ENCODE assay signal across 19 cellular contexts in genomic region chr7:123594813-123595241, GRCh38. TPM values are rescaled to one million over a fixed set of nuclear protein-coding genes. Genes with fewer than 3 reads are reported as not detected.
A peak's percentile ranks its signal among the peaks of the same experiment; 100 is the strongest.
DNase-seq lines count a peak whose midpoint lies in the region; ATAC-seq, FAIRE-seq and TF ChIP-seq lines count a peak whose summit lies in the region.
"Had no signal": no experiment of that assay in that cellular context is flagged by ENCODE, and none has a peak within 500 bp of the region (broad histone marks: within the 10 kb centered on the region; RNA-seq: fewer than 3 reads in every experiment).

No MANE protein-coding gene starts in this region.

- POLR2A ChIA-PET in H1 (lab: Charles Lee; ENCODE audit: partially characterized antibody) (interaction anchor here (1.1 kb wide), 2 partner anchors 13 kb away, joined by 3 read pairs; no protein-coding TSS in a partner anchor), GM10248 (lab: Yijun Ruan, JAX) (no interaction called here)

- no peaks in the 10 kb centered on the region for H4K20me1 ChIP-seq in H1 (replicated peaks in 1 of 2; ENCODE audit: control insufficient read depth in 1 of 2, insufficient read depth in 2 of 2, low read length in 2 of 2)

- peak overlapping the region; percentile 69; the same call in 1 of the 2 replicates for H2BK12ac ChIP-seq in H1 (ENCODE audit: low read depth, low read length)

- FAIRE-seq in H1 (lab: Jason Lieb, UNC): no peak
- FAIRE-seq: pancreas had no signal

- TF ChIP-seq CTCF in H1 (IDR thresholded peaks at IDR 0.05; ENCODE audit: control extremely low read depth in 1 of 3, insufficient read depth in 1 of 3, low read depth in 1 of 3, low read length in 3 of 3) (no peak; a peak in 1 of 4 replicates), progenitor cell of endocrine pancreas (IDR thresholded peaks at IDR 0.05; ENCODE audit: unreplicated experiment) (no peak), GM10248 (IDR thresholded peaks at IDR 0.05; ENCODE audit: control extremely low read depth, extremely low read depth, low read depth, missing control alignments) (no peak), GM10266 (IDR thresholded peaks at IDR 0.05; ENCODE audit: control insufficient read depth, insufficient read depth, low read depth, missing control alignments) (no peak)

- WGBS in H1 (ENCODE audit: extremely low coverage in 1 of 2, insufficient coverage in 1 of 2, insufficient read length in 1 of 2, insufficient replicate concordance in 2 of 2, low coverage in 1 of 2, low lambda C conversion rate in 2 of 2, missing lambda C conversion rate in 1 of 2), 2 experiments: 24% methylated on average over 10 of the region's 10 CpGs; no CpG with 5 or more reads in 1 of the 2 experiments

- no peaks in the 10 kb centered on the region for H3K9me3 Mint-ChIP-seq in progenitor cell of endocrine pancreas (ENCODE audit: low read depth)
- H3K9me3 Mint-ChIP-seq: stimulated activated naive CD8-positive, alpha-beta T cell treated with anti-CD3 and anti-CD28 coated beads, Interleukin-15, Interleukin-2, amounts not matched to agents 100 ng/mL and 50 ng/mL, for 24 hours; T-cell had no signal

- H2AFZ ChIP-seq in H1 (ENCODE audit: low read length): peak overlapping the region; percentile 83

- H3K4me1 Mint-ChIP-seq in progenitor cell of endocrine pancreas (ENCODE audit: low read depth): peaks cover 11% of the 10 kb centered on the region
- H3K4me1 Mint-ChIP-seq: CD4-positive, CD25-positive, alpha-beta regulatory T cell; T-cell had no signal

- H2BK15ac ChIP-seq in H1 (ENCODE audit: low read length): no peak overlapping the region

- H3K27me3 ChIP-seq in HUES6 (ENCODE audit: control insufficient read depth, insufficient read depth, low read length) (no peaks in the 10 kb centered on the region), H1 (replicated peaks in 1 of 4; ENCODE audit: control insufficient read depth in 3 of 4, extremely low read depth in 1 of 4, insufficient read depth in 3 of 4, low read length in 3 of 4) (no peaks in the 10 kb centered on the region)
- H3K27me3 ChIP-seq: pancreas had no signal

- H3K79me2 ChIP-seq in H1 (ENCODE audit: control insufficient read depth in 1 of 2, insufficient read depth in 2 of 2, low read length in 2 of 2): no peaks in the 10 kb centered on the region

- no peak overlapping the region for H2BK120ac ChIP-seq in H1 (replicated peaks; ENCODE audit: low read depth, low read length)

- no peak overlapping the region for H3K27ac ChIP-seq in HUES6 (ENCODE audit: low read depth, low read length)
- H3K27ac ChIP-seq in H1 (ENCODE audit: low read depth, low read length): no peak overlapping the region; the same call in 1 of the 2 replicates
- H3K27ac ChIP-seq: coronary artery, foreskin keratinocyte, KMS-11, left ventricle myocardium inferior, pancreas had no signal

- no peak overlapping the region for H4K91ac ChIP-seq in H1 (replicated peaks; ENCODE audit: insufficient read length, low read length)

- no peak for ATAC-seq in GM18505 (IDR thresholded peaks at IDR 0.05; ENCODE audit: unreplicated experiment)
- ATAC-seq: foreskin keratinocyte, HCT116, pancreas, T-cell had no signal

- H3K79me1 ChIP-seq in H1 (ENCODE audit: low read depth, low read length): no peaks in the 10 kb centered on the region

- TF ChIP-seq POLR2A in H1 (IDR thresholded peaks at IDR 0.05; ENCODE audit: control extremely low read depth in 1 of 2, low read depth in 2 of 2, low read length in 2 of 2) (0 out of 3 replicates have a peak, but pooled peaks of 1 of the 2 experiments have one; percentile 24), GM18505 (IDR thresholded peaks at IDR 0.05; ENCODE audit: borderline replicate concordance, extremely low read depth, insufficient read depth, insufficient read length) (no peak)

- H3K27ac Mint-ChIP-seq in progenitor cell of endocrine pancreas: no peak overlapping the region
- H3K27ac Mint-ChIP-seq: CD4-positive, CD25-positive, alpha-beta regulatory T cell; stimulated activated naive CD8-positive, alpha-beta T cell treated with anti-CD3 and anti-CD28 coated beads, Interleukin-15, Interleukin-2, amounts not matched to agents 100 ng/mL and 50 ng/mL, for 24 hours; T-cell had no signal

- no peaks in the 10 kb centered on the region; the same call in 1 of the 2 replicates for H3K23me2 ChIP-seq in H1 (ENCODE audit: low read depth, low read length)

- no peak overlapping the region for H3K14ac ChIP-seq in H1 (ENCODE audit: insufficient read length)

- no peaks in the 10 kb centered on the region for H3K27me3 Mint-ChIP-seq in progenitor cell of endocrine pancreas

- H2AK5ac ChIP-seq in H1 (ENCODE audit: low read depth, low read length): no peak overlapping the region

- no peak overlapping the region for H3K4me3 Mint-ChIP-seq in progenitor cell of endocrine pancreas (ENCODE audit: low read depth)
- H3K4me3 Mint-ChIP-seq: CD4-positive, CD25-positive, alpha-beta regulatory T cell; stimulated activated naive CD8-positive, alpha-beta T cell treated with anti-CD3 and anti-CD28 coated beads, Interleukin-15, Interleukin-2, amounts not matched to agents 100 ng/mL and 50 ng/mL, for 24 hours; T-cell had no signal

- H3K9ac ChIP-seq in HUES6 (ENCODE audit: low read length): no peak overlapping the region
- H3K9ac ChIP-seq in H1 (replicated peaks in 1 of 4; ENCODE audit: extremely low read depth in 1 of 4, low read depth in 3 of 4, low read length in 3 of 4): peak overlapping the region in 2 of 4 experiments; percentile 20 to 29; a peak in 2 of 7 replicates
- H3K9ac ChIP-seq: KMS-11 had no signal

- H3K4me1 ChIP-seq in HUES6 (ENCODE audit: control insufficient read depth, insufficient read depth, low read length) (peaks cover 11% of the 10 kb centered on the region), H1 (replicated peaks in 1 of 4; ENCODE audit: control insufficient read depth in 3 of 4, insufficient read depth in 4 of 4, low read length in 3 of 4) (peaks cover 3 to 8% (median 5%) of the 10 kb centered on the region in 4 experiments)
- H3K4me1 ChIP-seq: foreskin keratinocyte, left ventricle myocardium inferior, pancreas had no signal

- H3K36me3 Mint-ChIP-seq in progenitor cell of endocrine pancreas (ENCODE audit: insufficient read depth): no peaks in the 10 kb centered on the region
- H3K36me3 Mint-ChIP-seq: CD4-positive, CD25-positive, alpha-beta regulatory T cell; T-cell had no signal

- no peak overlapping the region for H4K8ac ChIP-seq in H1 (ENCODE audit: extremely low read depth, insufficient read depth, low read length)

- no peaks in the 10 kb centered on the region for H3K9me3 ChIP-seq in HUES6 (ENCODE audit: control insufficient read depth, insufficient read depth, low read depth, low read length)
- H3K9me3 ChIP-seq in H1 (ENCODE audit: insufficient read depth in 2 of 2, low read depth in 1 of 2, low read length in 1 of 2): no peaks in the 10 kb centered on the region
- H3K9me3 ChIP-seq: left ventricle myocardium inferior, pancreas had no signal

- H3K18ac ChIP-seq in H1 (ENCODE audit: extremely low read depth, low read length): no peak overlapping the region

- peak; percentile 3 for DNase-seq in NCI-H345 treated with DMSO at 0.1 percent for 48 hours (lab: John Stamatoyannopoulos, UW; ENCODE audit: unreplicated experiment)
- peak; percentile 46 to 64 for DNase-seq in H1 (ENCODE audit: low read depth in 1 of 2, low spot score in 2 of 2)
- peak; percentile 16 for DNase-seq in progenitor cell of endocrine pancreas (ENCODE audit: low spot score, unreplicated experiment)
- DNase-seq in amniotic stem cell (lab: John Stamatoyannopoulos, UW): no peak
- DNase-seq in GM10248 (ENCODE audit: extremely low spot score): no peak
- DNase-seq in GM10266 (ENCODE audit: extremely low spot score): no peak
- DNase-seq: activated naive CD4-positive, alpha-beta T cell; CD4-positive, CD25-positive, alpha-beta regulatory T cell; foreskin keratinocyte; left ventricle myocardium inferior; stimulated activated CD4-positive, alpha-beta T cell treated with anti-CD3 and anti-CD28 coated beads, Interleukin-2, amount 100 ng/mL, for 48 hours; T-cell had no signal

- H3K4me3 ChIP-seq in HUES6 (ENCODE audit: low read depth, low read length) (peak overlapping the region; percentile 30), H1 (ENCODE audit: extremely low read depth in 1 of 4, insufficient read depth in 2 of 4, low read depth in 3 of 4, low read length in 4 of 4) (peak overlapping the region in 1 of 4 experiments; percentile 4; a peak in 1 of 8 replicates)
- H3K4me3 ChIP-seq: coronary artery, left ventricle myocardium inferior, pancreas had no signal

- peak in 1 of 2 experiments; percentile 6; a peak in 1 of 4 replicates for TF ChIP-seq RAD21 in H1 (IDR thresholded peaks at IDR 0.05 in 1 of 2, conservative IDR thresholded peaks at IDR 0.05 in 1 of 2; ENCODE audit: low read depth in 2 of 2, low read length in 2 of 2)

- TF ChIP-seq EP300 in H1 (IDR thresholded peaks at IDR 0.05; ENCODE audit: borderline replicate concordance in 1 of 2, low read depth in 2 of 2, low read length in 2 of 2): no peak

- no peak overlapping the region for H2BK20ac ChIP-seq in H1 (ENCODE audit: low read length)

- H3K23ac ChIP-seq in H1 (ENCODE audit: insufficient read length): no peak overlapping the region

- no peak overlapping the region for H3K4ac ChIP-seq in H1 (replicated peaks; ENCODE audit: insufficient read length, low read depth, low read length)

- no peak overlapping the region for H4K5ac ChIP-seq in H1 (ENCODE audit: insufficient read length, low read depth, low read length)

- no peaks in the 10 kb centered on the region for H3K36me3 ChIP-seq in HUES6 (ENCODE audit: control insufficient read depth, insufficient read depth, low read length)
- no peaks in the 10 kb centered on the region for H3K36me3 ChIP-seq in H1 (ENCODE audit: control insufficient read depth in 2 of 4, insufficient read depth in 4 of 4, low read length in 3 of 4)
- H3K36me3 ChIP-seq: left ventricle myocardium inferior, pancreas had no signal

- H2BK5ac ChIP-seq in H1 (ENCODE audit: low read depth, low read length): no peak overlapping the region

- CTCF ChIA-PET in H1 (lab: Charles Lee; ENCODE audit: partially characterized antibody): interaction anchor here (1.2 to 3.8 kb wide), 6 partner anchors 12 to 277 kb away, joined by 3 to 17 read pairs (median 4); no protein-coding TSS in a partner anchor
- CTCF ChIA-PET in GM10248 (lab: Yijun Ruan, JAX): interaction anchor here (0.9 to 1.4 kb wide), 2 partner anchors 12 to 30 kb away, joined by 3 to 4 read pairs; no protein-coding TSS in a partner anchor

- H3K4me2 ChIP-seq in H1 (ENCODE audit: insufficient read depth in 1 of 2, low read depth in 2 of 2, low read length in 2 of 2): peak overlapping the region; percentile 30 to 42
- H3K4me2 ChIP-seq: KMS-11 had no signal

- H3K56ac ChIP-seq in H1 (replicated peaks; ENCODE audit: insufficient read length, low read depth, low read length): no peak overlapping the region

RNA-seq across cellular contexts. Expression of gene ASB15, which starts 6.8 kb away (rescaled TPM):
- not detected in 2 replicates for total RNA-seq in H1 (2021; fragmentation: NEBNext Ultra II Directional; extraction: Animal tissue kit (Norgen Biotek cat#: 25700))
- polyA plus RNA-seq in H1 (2011; rRNA removed): not detected in 2 replicates
- not detected for polyA plus RNA-seq in H1 (2011; cell fraction: cytosol; rRNA removed)
- not detected for polyA plus RNA-seq in H1 (2011; cell fraction: nucleus; rRNA removed)
- polyA plus RNA-seq in H1 (2012, experiment 1 of 2): not detected in 4 replicates
- polyA plus RNA-seq in H1 (2012, experiment 2 of 2): not detected
- polyA plus RNA-seq in H1 (2013, experiment 1 of 2): not detected
- not detected for polyA plus RNA-seq in H1 (2013, experiment 2 of 2)
- not detected in 2 replicates for polyA minus RNA-seq in H1 (2011; rRNA and poly(A)+ RNA removed)
- not detected for polyA minus RNA-seq in H1 (2011; cell fraction: cytosol; rRNA and poly(A)+ RNA removed)
- polyA minus RNA-seq in H1 (2011; cell fraction: nucleus; rRNA and poly(A)+ RNA removed): not detected
- total RNA-seq in progenitor cell of endocrine pancreas: not detected in 2 replicates
- total RNA-seq: CD4-positive, CD25-positive, alpha-beta regulatory T cell; foreskin keratinocyte; T-cell had no signal
- polyA plus RNA-seq: foreskin keratinocyte, pancreas had no signal

RNA-seq across cellular contexts. Expression of gene NDUFA5, which starts 37.2 kb away (rescaled TPM):
- 74.9 and 76.3 TPM in 2 replicates for total RNA-seq in H1 (2021; fragmentation: NEBNext Ultra II Directional; extraction: Animal tissue kit (Norgen Biotek cat#: 25700))
- polyA plus RNA-seq in H1 (2011; rRNA removed): 3.4 and 7.6 TPM in 2 replicates
- polyA plus RNA-seq in H1 (2011; cell fraction: cytosol; rRNA removed): 20.1 TPM
- polyA plus RNA-seq in H1 (2011; cell fraction: nucleus; rRNA removed): 2.4 TPM
- 18.7 to 54.6 TPM (median 27.1 TPM) in 4 replicates for polyA plus RNA-seq in H1 (2012, experiment 1 of 2)
- 9.3 TPM for polyA plus RNA-seq in H1 (2012, experiment 2 of 2)
- 55.6 TPM for polyA plus RNA-seq in H1 (2013, experiment 1 of 2)
- polyA plus RNA-seq in H1 (2013, experiment 2 of 2): 53.9 TPM
- 3.8 and 4.9 TPM in 2 replicates for polyA minus RNA-seq in H1 (2011; rRNA and poly(A)+ RNA removed)
- polyA minus RNA-seq in H1 (2011; cell fraction: cytosol; rRNA and poly(A)+ RNA removed): 10.9 TPM
- 26.0 TPM for polyA minus RNA-seq in H1 (2011; cell fraction: nucleus; rRNA and poly(A)+ RNA removed)
- 87.0 and 87.1 TPM in 2 replicates for total RNA-seq in progenitor cell of endocrine pancreas

Comparison
In these comparisons a context has a peak if more than half of its experiments do, and no peak if none do; other contexts are left out.
1. DNase-seq: peak in NCI-H345 treated with DMSO at 0.1 percent for 48 hours (single experiment), H1 (2 of 2) and progenitor cell of endocrine pancreas (single experiment); none in amniotic stem cell (single experiment), GM10248 (single experiment) and GM10266 (single experiment).